In genomic region chr17:30554839-30555751, GRCh38 we compare ENCODE assay signal across 10 cellular contexts.
DNase-seq lines count a peak whose midpoint lies in the region; ATAC-seq, FAIRE-seq and TF ChIP-seq lines count a peak whose summit lies in the region.
"Had no signal": no experiment of that assay in that cellular context is flagged by ENCODE, and none has a peak within 500 bp of the region (broad histone marks: within the 10 kb centered on the region; RNA-seq: fewer than 3 reads in every experiment).

No MANE protein-coding gene starts in this region.

- no peak overlapping the region for H2BK15ac ChIP-seq in H1 (ENCODE audit: low read length)

- H4K8ac ChIP-seq in H1 (ENCODE audit: extremely low read depth, insufficient read depth, low read length), result peak overlapping the region; percentile 87; the same call in 1 of the 2 replicates

- CTCF ChIA-PET in H1 (lab: Charles Lee; ENCODE audit: partially characterized antibody), result interaction anchor here (0.6 to 3.1 kb wide), 21 partner anchors 9 to 875 kb away, joined by 3 to 15 read pairs (median 4); partner anchors contain the start of gene GOSR1

- no peaks in the 10 kb centered on the region for H3K36me3 Mint-ChIP-seq in osteocyte (ENCODE audit: unreplicated experiment)
- H3K36me3 Mint-ChIP-seq in stimulated activated naive B cell treated with anti-CD40 and anti-IgM and Interleukin-4, amounts not matched to agents 10 μg/mL and 1 μg/mL and 100 μg/mL, for 72 hours, result peaks cover 4 to 9% of the 10 kb centered on the region in 2 donors

- no peak overlapping the region for H4K5ac ChIP-seq in H1 (ENCODE audit: insufficient read length, low read depth, low read length)

- no peak for ATAC-seq in GM19467 (IDR thresholded peaks at IDR 0.05; ENCODE audit: unreplicated experiment)
- no peak for ATAC-seq in stimulated activated naive B cell treated with anti-CD40 and anti-IgM and Interleukin-4, amounts not matched to agents 10 μg/mL and 1 μg/mL and 100 μg/mL, for 72 hours (replicated peaks)

- no peaks in the 10 kb centered on the region for H3K79me2 ChIP-seq in H1 (ENCODE audit: control insufficient read depth in 1 of 2, insufficient read depth in 2 of 2, low read length in 2 of 2)

- H2BK12ac ChIP-seq in H1 (ENCODE audit: low read depth, low read length), result no peak overlapping the region

- no peaks in the 10 kb centered on the region for H3K79me1 ChIP-seq in H1 (ENCODE audit: low read depth, low read length)

- peaks cover 3% of the 10 kb centered on the region for H3K4me1 Mint-ChIP-seq in osteocyte (ENCODE audit: unreplicated experiment)
- peaks cover 20 to 27% of the 10 kb centered on the region in 2 donors for H3K4me1 Mint-ChIP-seq in stimulated activated naive B cell treated with anti-CD40 and anti-IgM and Interleukin-4, amounts not matched to agents 10 μg/mL and 1 μg/mL and 100 μg/mL, for 72 hours

- 80% methylated on average over 20 of the region's 20 CpGs; no CpG with 5 or more reads in 1 of the 2 experiments for WGBS in H1 (ENCODE audit: extremely low coverage in 1 of 2, insufficient coverage in 1 of 2, insufficient read length in 1 of 2, insufficient replicate concordance in 2 of 2, low coverage in 1 of 2, low lambda C conversion rate in 2 of 2, missing lambda C conversion rate in 1 of 2), 2 experiments
- WGBS in esophagus squamous epithelium, 2 donors, result 74 to 75% methylated on average over 5 to 10 of the region's 20 CpGs

- H3K36me3 ChIP-seq in MG63 (no peaks in the 10 kb centered on the region), H1 (ENCODE audit: control insufficient read depth in 2 of 4, insufficient read depth in 4 of 4, low read length in 3 of 4) (no peaks in the 10 kb centered on the region), esophagus squamous epithelium (no peaks in the 10 kb centered on the region)

- no peaks in the 10 kb centered on the region for H3K27me3 Mint-ChIP-seq in osteocyte (ENCODE audit: unreplicated experiment)
- no peaks in the 10 kb centered on the region for H3K27me3 Mint-ChIP-seq in stimulated activated naive B cell treated with anti-CD40 and anti-IgM and Interleukin-4, amounts not matched to agents 10 μg/mL and 1 μg/mL and 100 μg/mL, for 72 hours

- intact Hi-C loops in esophagus squamous epithelium (cut with DNase I), result no loop called here

- H3K23ac ChIP-seq in H1 (ENCODE audit: insufficient read length), result no peak overlapping the region

- POLR2A ChIA-PET in H1 (lab: Charles Lee; ENCODE audit: partially characterized antibody), result interaction anchor here (1.2 kb wide), 1 partner anchor 28 kb away, joined by 3 read pairs; no protein-coding TSS in a partner anchor

- TF ChIP-seq POLR2A in H1 (IDR thresholded peaks at IDR 0.05; ENCODE audit: control extremely low read depth in 1 of 2, low read depth in 2 of 2, low read length in 2 of 2) (no peak), esophagus squamous epithelium (IDR thresholded peaks at IDR 0.05) (no peak)

- peak overlapping the region; percentile 68; the same call in 1 of the 2 replicates for H2AFZ ChIP-seq in H1 (ENCODE audit: low read length)

- H3K27ac ChIP-seq in H1 (ENCODE audit: low read depth, low read length) (no peak overlapping the region), esophagus squamous epithelium (no peak overlapping the region)
- H3K27ac ChIP-seq: C4-2B had no signal

- H3K18ac ChIP-seq in H1 (ENCODE audit: extremely low read depth, low read length), result no peak overlapping the region

- H3K4me1 ChIP-seq in H1 (replicated peaks in 1 of 4; ENCODE audit: control insufficient read depth in 3 of 4, insufficient read depth in 4 of 4, low read length in 3 of 4), result no peaks in the 10 kb centered on the region
- peaks cover 0 to 8% (median 6%) of the 10 kb centered on the region in 3 donors for H3K4me1 ChIP-seq in esophagus squamous epithelium

- no peak overlapping the region for H2AK5ac ChIP-seq in H1 (ENCODE audit: low read depth, low read length)

- H3K56ac ChIP-seq in H1 (replicated peaks; ENCODE audit: insufficient read length, low read depth, low read length), result no peak overlapping the region

- H3K9me3 ChIP-seq in MG63 (no peaks in the 10 kb centered on the region), H1 (ENCODE audit: insufficient read depth in 2 of 2, low read depth in 1 of 2, low read length in 1 of 2) (no peaks in the 10 kb centered on the region), esophagus squamous epithelium (no peaks in the 10 kb centered on the region)

- no peak for TF ChIP-seq EP300 in H1 (IDR thresholded peaks at IDR 0.05; ENCODE audit: borderline replicate concordance in 1 of 2, low read depth in 2 of 2, low read length in 2 of 2)

- no peak overlapping the region for H2BK120ac ChIP-seq in H1 (replicated peaks; ENCODE audit: low read depth, low read length)

- peak; percentile 56 to 72 (median 57) for TF ChIP-seq CTCF in H1 (IDR thresholded peaks at IDR 0.05; ENCODE audit: control extremely low read depth in 1 of 3, insufficient read depth in 1 of 3, low read depth in 1 of 3, low read length in 3 of 3)
- peak; percentile 40 for TF ChIP-seq CTCF in osteocyte (IDR thresholded peaks at IDR 0.05)
- no peak for TF ChIP-seq CTCF in esophagus squamous epithelium (IDR thresholded peaks at IDR 0.05)

- no peaks in the 10 kb centered on the region for H3K9me3 Mint-ChIP-seq in osteocyte (ENCODE audit: unreplicated experiment)
- H3K9me3 Mint-ChIP-seq in stimulated activated naive B cell treated with anti-CD40 and anti-IgM and Interleukin-4, amounts not matched to agents 10 μg/mL and 1 μg/mL and 100 μg/mL, for 72 hours, result peaks cover 0 to 2% of the 10 kb centered on the region in 2 donors

- DNase-seq in NCI-H345 (lab: John Stamatoyannopoulos, UW), result peak; percentile 3
- DNase-seq in NCI-H345 treated with DMSO at 0.1 percent for 48 hours (lab: John Stamatoyannopoulos, UW; ENCODE audit: unreplicated experiment), result no peak
- peak; percentile 23 for DNase-seq in MG63
- peak; percentile 17 to 75 for DNase-seq in H1 (ENCODE audit: low read depth in 1 of 2, low spot score in 2 of 2)
- peak; percentile 80 for DNase-seq in osteocyte (ENCODE audit: extremely low spot score, unreplicated experiment)
- DNase-seq in esophagus squamous epithelium (lab: John Stamatoyannopoulos, UW), result no peak
- no peak for DNase-seq in stimulated activated naive B cell treated with anti-CD40 and anti-IgM and Interleukin-4, amounts not matched to agents 10 μg/mL and 1 μg/mL and 100 μg/mL, for 72 hours
- DNase-seq: NCI-H2029 had no signal

- no peak overlapping the region for H3K4ac ChIP-seq in H1 (replicated peaks; ENCODE audit: insufficient read length, low read depth, low read length)

- H3K14ac ChIP-seq in H1 (ENCODE audit: insufficient read length), result no peak overlapping the region

- H3K27me3 ChIP-seq in MG63 (no peaks in the 10 kb centered on the region), H1 (replicated peaks in 1 of 4; ENCODE audit: control insufficient read depth in 3 of 4, extremely low read depth in 1 of 4, insufficient read depth in 3 of 4, low read length in 3 of 4) (no peaks in the 10 kb centered on the region), esophagus squamous epithelium (no peaks in the 10 kb centered on the region)

- no peak overlapping the region for H3K9ac ChIP-seq in H1 (replicated peaks in 1 of 4; ENCODE audit: extremely low read depth in 1 of 4, low read depth in 3 of 4, low read length in 3 of 4)

- H3K4me2 ChIP-seq in H1 (ENCODE audit: insufficient read depth in 1 of 2, low read depth in 2 of 2, low read length in 2 of 2), result no peak overlapping the region

- H2BK5ac ChIP-seq in H1 (ENCODE audit: low read depth, low read length), result no peak overlapping the region; the same call in 1 of the 2 replicates

- peak; percentile 69 to 73 for TF ChIP-seq RAD21 in H1 (IDR thresholded peaks at IDR 0.05 in 1 of 2, conservative IDR thresholded peaks at IDR 0.05 in 1 of 2; ENCODE audit: low read depth in 2 of 2, low read length in 2 of 2)

- no peak overlapping the region for H4K91ac ChIP-seq in H1 (replicated peaks; ENCODE audit: insufficient read length, low read length)

- no peak overlapping the region for H3K4me3 Mint-ChIP-seq in osteocyte (ENCODE audit: unreplicated experiment)
- H3K4me3 Mint-ChIP-seq in stimulated activated naive B cell treated with anti-CD40 and anti-IgM and Interleukin-4, amounts not matched to agents 10 μg/mL and 1 μg/mL and 100 μg/mL, for 72 hours, result no peak overlapping the region

- H4K20me1 ChIP-seq in H1 (replicated peaks in 1 of 2; ENCODE audit: control insufficient read depth in 1 of 2, insufficient read depth in 2 of 2, low read length in 2 of 2), result no peaks in the 10 kb centered on the region

- no peaks in the 10 kb centered on the region for H3K23me2 ChIP-seq in H1 (ENCODE audit: low read depth, low read length)

- H3K4me3 ChIP-seq in MG63 (no peak overlapping the region), H1 (ENCODE audit: extremely low read depth in 1 of 4, insufficient read depth in 2 of 4, low read depth in 3 of 4, low read length in 4 of 4) (no peak overlapping the region), esophagus squamous epithelium (no peak overlapping the region)

- FAIRE-seq in H1 (lab: Jason Lieb, UNC), result peak; percentile 74

- no peak overlapping the region for H3K27ac Mint-ChIP-seq in osteocyte (ENCODE audit: unreplicated experiment)
- no peak overlapping the region for H3K27ac Mint-ChIP-seq in stimulated activated naive B cell treated with anti-CD40 and anti-IgM and Interleukin-4, amounts not matched to agents 10 μg/mL and 1 μg/mL and 100 μg/mL, for 72 hours

- H2BK20ac ChIP-seq in H1 (ENCODE audit: low read length), result no peak overlapping the region

Comparison
In these comparisons a context has a peak if more than half of its experiments do, and no peak if none do; other contexts are left out.
1. DNase-seq: peak in NCI-H345 (single experiment), MG63 (single experiment), H1 (2 of 2) and osteocyte (single experiment); none in NCI-H345 treated with DMSO at 0.1 percent for 48 hours (single experiment), esophagus squamous epithelium (single experiment) and stimulated activated naive B cell treated with anti-CD40 and anti-IgM and Interleukin-4, amounts not matched to agents 10 μg/mL and 1 μg/mL and 100 μg/mL, for 72 hours (single experiment).
2. CTCF ChIP-seq: peak in H1 (3 of 3) and osteocyte (single experiment); none in esophagus squamous epithelium (0 of 6).